In the genomic region with DNA sequence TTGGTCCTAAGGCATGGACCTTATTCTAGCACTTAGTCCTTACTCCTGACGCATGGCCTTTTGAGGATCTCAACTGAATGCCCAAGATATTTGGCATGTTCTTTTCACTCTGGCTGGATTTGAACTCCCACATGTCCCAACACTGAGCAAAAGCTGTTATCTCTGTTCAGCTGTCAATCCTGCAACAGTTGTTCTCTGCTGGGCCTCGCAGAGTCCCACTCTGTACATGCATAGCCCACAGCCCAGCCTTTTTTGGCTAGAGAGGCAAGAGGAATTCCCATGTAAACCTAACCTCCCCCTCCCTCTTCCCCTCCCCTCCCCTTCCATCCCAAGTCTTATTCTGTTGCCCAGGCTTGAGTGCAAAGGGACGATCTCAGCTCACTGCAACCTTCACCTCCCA, we compare ENCODE assay signal across 23 cellular contexts. TPM values are rescaled to one million over a fixed set of nuclear protein-coding genes. Genes with fewer than 3 reads are reported as not detected.
DNase-seq lines count a peak whose midpoint lies in the region; FAIRE-seq and TF ChIP-seq lines count a peak whose summit lies in the region.
"Had no signal": no experiment of that assay in that cellular context is flagged by ENCODE, and none has a peak within 500 bp of the region (broad histone marks: within the 10 kb centered on the region; RNA-seq: fewer than 3 reads in every experiment).

No MANE protein-coding gene starts in this region.

- no peak for TF ChIP-seq POLR2A in H1 (IDR thresholded peaks at IDR 0.05; ENCODE audit: control extremely low read depth in 1 of 2, low read depth in 2 of 2, low read length in 2 of 2)

- intact Hi-C loops in left ventricle myocardium inferior (cut with micrococcal nuclease), result no loop called here
- intact Hi-C loops in activated T-helper 1 cell treated with anti-CD3 and anti-CD28 coated beads, Interleukin-12 subunit alpha, Interleukin-12 subunit beta, Interleukin-2, Interleukin-4 antibody, amounts not matched to agents 30 ng/mL and 10 ng/mL and 1 ng/mL, durations not matched to agents 14 hours and 24 hours and 36 hours (cut with micrococcal nuclease), result no loop called here

- H2BK15ac ChIP-seq in H1 (ENCODE audit: low read length), result no peak overlapping the region

- TF ChIP-seq RAD21 in H1 (IDR thresholded peaks at IDR 0.05 in 1 of 2, conservative IDR thresholded peaks at IDR 0.05 in 1 of 2; ENCODE audit: low read depth in 2 of 2, low read length in 2 of 2), result no peak

- no peak overlapping the region for H2BK20ac ChIP-seq in H1 (ENCODE audit: low read length)

- no peaks in the 10 kb centered on the region for H3K9me3 ChIP-seq in H1 (ENCODE audit: insufficient read depth in 2 of 2, low read depth in 1 of 2, low read length in 1 of 2)
- no peaks in the 10 kb centered on the region for H3K9me3 ChIP-seq in left ventricle myocardium inferior (replicated peaks)
- H3K9me3 ChIP-seq: HAP-1 had no signal

- no peaks in the 10 kb centered on the region for H4K20me1 ChIP-seq in H1 (replicated peaks in 1 of 2; ENCODE audit: control insufficient read depth in 1 of 2, insufficient read depth in 2 of 2, low read length in 2 of 2)

- no peaks in the 10 kb centered on the region for H3K9me3 Mint-ChIP-seq in nephron progenitor cell
- H3K9me3 Mint-ChIP-seq in activated T-helper 1 cell treated with anti-CD3 and anti-CD28 coated beads, Interleukin-12 subunit alpha, Interleukin-12 subunit beta, Interleukin-2, Interleukin-4 antibody, amounts not matched to agents 30 ng/mL and 10 ng/mL and 1 ng/mL, durations not matched to agents 14 hours and 24 hours and 36 hours, result no peaks in the 10 kb centered on the region
- H3K9me3 Mint-ChIP-seq: CD8-positive, alpha-beta memory T cell had no signal

- no peak overlapping the region for H4K5ac ChIP-seq in H1 (ENCODE audit: insufficient read length, low read depth, low read length)

- H3K79me1 ChIP-seq in H1 (ENCODE audit: low read depth, low read length), result no peaks in the 10 kb centered on the region

- CTCF ChIA-PET in H1 (lab: Charles Lee; ENCODE audit: partially characterized antibody), result interaction anchor here (0.6 kb wide), 1 partner anchor 82 kb away, joined by 3 read pairs; no protein-coding TSS in a partner anchor

- no peaks in the 10 kb centered on the region for H3K4me1 Mint-ChIP-seq in nephron progenitor cell
- peaks cover 7% of the 10 kb centered on the region for H3K4me1 Mint-ChIP-seq in activated T-helper 1 cell treated with anti-CD3 and anti-CD28 coated beads, Interleukin-12 subunit alpha, Interleukin-12 subunit beta, Interleukin-2, Interleukin-4 antibody, amounts not matched to agents 30 ng/mL and 10 ng/mL and 1 ng/mL, durations not matched to agents 14 hours and 24 hours and 36 hours (ENCODE audit: low read depth)
- H3K4me1 Mint-ChIP-seq: CD8-positive, alpha-beta memory T cell had no signal

- no peaks in the 10 kb centered on the region for H3K23me2 ChIP-seq in H1 (ENCODE audit: low read depth, low read length)

- TF ChIP-seq EP300 in H1 (IDR thresholded peaks at IDR 0.05; ENCODE audit: borderline replicate concordance in 1 of 2, low read depth in 2 of 2, low read length in 2 of 2), result no peak

- no peak overlapping the region for H2AK5ac ChIP-seq in H1 (ENCODE audit: low read depth, low read length)

- H3K27me3 ChIP-seq in H1 (replicated peaks in 1 of 4; ENCODE audit: control insufficient read depth in 3 of 4, extremely low read depth in 1 of 4, insufficient read depth in 3 of 4, low read length in 3 of 4) (no peaks in the 10 kb centered on the region), left ventricle myocardium inferior (ENCODE audit: low read depth) (no peaks in the 10 kb centered on the region)

- H3K4me1 ChIP-seq in H1 (replicated peaks in 1 of 4; ENCODE audit: control insufficient read depth in 3 of 4, insufficient read depth in 4 of 4, low read length in 3 of 4) (no peaks in the 10 kb centered on the region), left ventricle myocardium inferior (no peaks in the 10 kb centered on the region)
- H3K4me1 ChIP-seq: HAP-1 had no signal

- H2BK12ac ChIP-seq in H1 (ENCODE audit: low read depth, low read length), result no peak overlapping the region

- H4K91ac ChIP-seq in H1 (replicated peaks; ENCODE audit: insufficient read length, low read length), result no peak overlapping the region

- no peak overlapping the region for H3K18ac ChIP-seq in H1 (ENCODE audit: extremely low read depth, low read length)

- peak overlapping the region; percentile 69 for H3K27ac Mint-ChIP-seq in nephron progenitor cell
- H3K27ac Mint-ChIP-seq in activated T-helper 1 cell treated with anti-CD3 and anti-CD28 coated beads, Interleukin-12 subunit alpha, Interleukin-12 subunit beta, Interleukin-2, Interleukin-4 antibody, amounts not matched to agents 30 ng/mL and 10 ng/mL and 1 ng/mL, durations not matched to agents 14 hours and 24 hours and 36 hours, result no peak overlapping the region

- H3K27ac ChIP-seq in H1 (ENCODE audit: low read depth, low read length) (no peak overlapping the region), left ventricle myocardium inferior (replicated peaks) (peak overlapping the region; percentile 69)
- H3K27ac ChIP-seq: C4-2B, RWPE1 had no signal

- peak; percentile 2 for DNase-seq in GM10266 (ENCODE audit: extremely low spot score)
- no peak for DNase-seq in H1 (ENCODE audit: low read depth in 1 of 2, low spot score in 2 of 2)
- no peak for DNase-seq in left ventricle myocardium inferior
- no peak for DNase-seq in nephron progenitor cell
- no peak for DNase-seq in cortex of kidney (lab: John Stamatoyannopoulos, UW)
- no peak for DNase-seq in activated CD8-positive, alpha-beta memory T cell treated with anti-CD3 and anti-CD28 coated beads, Interleukin-2, amount 50 U/mL, for 48 hours
- no peak for DNase-seq in activated T-helper 1 cell treated with anti-CD3 and anti-CD28 coated beads, Interleukin-12 subunit alpha, Interleukin-12 subunit beta, Interleukin-2, Interleukin-4 antibody, amounts not matched to agents 30 ng/mL and 10 ng/mL and 1 ng/mL, durations not matched to agents 14 hours and 24 hours and 36 hours (ENCODE audit: low spot score)
- DNase-seq: AML-193; Calu3; CD8-positive, alpha-beta memory T cell; DMS153; KG1; NCI-H1105; NCI-H146; NCI-H2029 treated with DMSO at 0.1 percent for 48 hours; NCI-H345; NCI-H524; NCI-H774; NK-92 treated with Interleukin-12 subunit alpha and Interleukin-12 subunit beta, amount 100 ng/mL, for 24 hours had no signal

- no peak overlapping the region for H3K4me3 Mint-ChIP-seq in nephron progenitor cell
- H3K4me3 Mint-ChIP-seq in activated T-helper 1 cell treated with anti-CD3 and anti-CD28 coated beads, Interleukin-12 subunit alpha, Interleukin-12 subunit beta, Interleukin-2, Interleukin-4 antibody, amounts not matched to agents 30 ng/mL and 10 ng/mL and 1 ng/mL, durations not matched to agents 14 hours and 24 hours and 36 hours, result no peak overlapping the region
- H3K4me3 Mint-ChIP-seq: CD8-positive, alpha-beta memory T cell had no signal

- no peak overlapping the region for H2AFZ ChIP-seq in H1 (ENCODE audit: low read length)

- H3K56ac ChIP-seq in H1 (replicated peaks; ENCODE audit: insufficient read length, low read depth, low read length), result no peak overlapping the region

- H3K23ac ChIP-seq in H1 (ENCODE audit: insufficient read length), result no peak overlapping the region

- H3K4ac ChIP-seq in H1 (replicated peaks; ENCODE audit: insufficient read length, low read depth, low read length), result no peak overlapping the region

- H3K14ac ChIP-seq in H1 (ENCODE audit: insufficient read length), result no peak overlapping the region

- no peak for TF ChIP-seq CTCF in GM10266 (IDR thresholded peaks at IDR 0.05; ENCODE audit: control insufficient read depth, insufficient read depth, low read depth, missing control alignments)
- no peak for TF ChIP-seq CTCF in H1 (IDR thresholded peaks at IDR 0.05; ENCODE audit: control extremely low read depth in 1 of 3, insufficient read depth in 1 of 3, low read depth in 1 of 3, low read length in 3 of 3)
- no peak for TF ChIP-seq CTCF in left ventricle myocardium inferior (IDR thresholded peaks at IDR 0.05; ENCODE audit: borderline replicate concordance)
- no peak for TF ChIP-seq CTCF in nephron progenitor cell (IDR thresholded peaks at IDR 0.05)

- no peaks in the 10 kb centered on the region for H3K36me3 Mint-ChIP-seq in nephron progenitor cell (ENCODE audit: low read depth)
- H3K36me3 Mint-ChIP-seq in activated T-helper 1 cell treated with anti-CD3 and anti-CD28 coated beads, Interleukin-12 subunit alpha, Interleukin-12 subunit beta, Interleukin-2, Interleukin-4 antibody, amounts not matched to agents 30 ng/mL and 10 ng/mL and 1 ng/mL, durations not matched to agents 14 hours and 24 hours and 36 hours (ENCODE audit: low read depth), result no peaks in the 10 kb centered on the region
- H3K36me3 Mint-ChIP-seq: CD8-positive, alpha-beta memory T cell had no signal

- peak overlapping the region; percentile 15 for H2BK120ac ChIP-seq in H1 (replicated peaks; ENCODE audit: low read depth, low read length)

- H4K8ac ChIP-seq in H1 (ENCODE audit: extremely low read depth, insufficient read depth, low read length), result no peak overlapping the region

- H3K79me2 ChIP-seq in H1 (ENCODE audit: control insufficient read depth in 1 of 2, insufficient read depth in 2 of 2, low read length in 2 of 2), result no peaks in the 10 kb centered on the region

- no peak overlapping the region for H3K4me2 ChIP-seq in H1 (ENCODE audit: insufficient read depth in 1 of 2, low read depth in 2 of 2, low read length in 2 of 2)

- H3K36me3 ChIP-seq in H1 (ENCODE audit: control insufficient read depth in 2 of 4, insufficient read depth in 4 of 4, low read length in 3 of 4) (no peaks in the 10 kb centered on the region), left ventricle myocardium inferior (no peaks in the 10 kb centered on the region)
- H3K36me3 ChIP-seq: HAP-1 had no signal

- H3K4me3 ChIP-seq in H1 (ENCODE audit: extremely low read depth in 1 of 4, insufficient read depth in 2 of 4, low read depth in 3 of 4, low read length in 4 of 4) (no peak overlapping the region), left ventricle myocardium inferior (no peak overlapping the region)
- H3K4me3 ChIP-seq: HAP-1 had no signal

- POLR2A ChIA-PET in H1 (lab: Charles Lee; ENCODE audit: partially characterized antibody), result interaction anchor here (1.5 kb wide), 2 partner anchors 9 to 30 kb away, joined by 4 to 5 read pairs; no protein-coding TSS in a partner anchor

- 88% methylated on average over 3 of the region's 3 CpGs; no CpG with 5 or more reads in 1 of the 2 experiments for WGBS in H1 (ENCODE audit: extremely low coverage in 1 of 2, insufficient coverage in 1 of 2, insufficient read length in 1 of 2, insufficient replicate concordance in 2 of 2, low coverage in 1 of 2, low lambda C conversion rate in 2 of 2, missing lambda C conversion rate in 1 of 2), 2 experiments

- no peak overlapping the region for H3K9ac ChIP-seq in H1 (replicated peaks in 1 of 4; ENCODE audit: extremely low read depth in 1 of 4, low read depth in 3 of 4, low read length in 3 of 4)

- peaks cover 16% of the 10 kb centered on the region for H3K27me3 Mint-ChIP-seq in nephron progenitor cell (ENCODE audit: low read depth, poor library complexity)
- peaks cover 5% of the 10 kb centered on the region for H3K27me3 Mint-ChIP-seq in activated T-helper 1 cell treated with anti-CD3 and anti-CD28 coated beads, Interleukin-12 subunit alpha, Interleukin-12 subunit beta, Interleukin-2, Interleukin-4 antibody, amounts not matched to agents 30 ng/mL and 10 ng/mL and 1 ng/mL, durations not matched to agents 14 hours and 24 hours and 36 hours (ENCODE audit: insufficient read depth)

- FAIRE-seq in H1 (lab: Jason Lieb, UNC), result no peak
- FAIRE-seq: GM12892 had no signal

- H2BK5ac ChIP-seq in H1 (ENCODE audit: low read depth, low read length), result no peak overlapping the region

RNA-seq across cellular contexts. Expression of a gene that starts 21.8 kb away (rescaled TPM):
- total RNA-seq in H1 (2021; fragmentation: NEBNext Ultra II Directional; extraction: Animal tissue kit (Norgen Biotek cat#: 25700)), result 70.8 and 81.9 TPM in 2 replicates
- polyA plus RNA-seq in H1 (2011; rRNA removed), result 27.2 and 45.3 TPM in 2 replicates
- polyA plus RNA-seq in H1 (2011; cell fraction: cytosol; rRNA removed), result 69.1 TPM
- polyA plus RNA-seq in H1 (2011; cell fraction: nucleus; rRNA removed), result 20.8 TPM
- 91.7 to 120 TPM (median 96.6 TPM) in 4 replicates for polyA plus RNA-seq in H1 (2012, experiment 1 of 2)
- polyA plus RNA-seq in H1 (2012, experiment 2 of 2), result 27.6 TPM
- polyA plus RNA-seq in H1 (2013, experiment 1 of 2), result 51.1 TPM
- 55.9 TPM for polyA plus RNA-seq in H1 (2013, experiment 2 of 2)
- 79.6 and 83.0 TPM in 2 replicates for polyA minus RNA-seq in H1 (2011; rRNA and poly(A)+ RNA removed)
- 58.8 TPM for polyA minus RNA-seq in H1 (2011; cell fraction: cytosol; rRNA and poly(A)+ RNA removed)
- polyA minus RNA-seq in H1 (2011; cell fraction: nucleus; rRNA and poly(A)+ RNA removed), result 39.2 TPM
- 58.0 TPM for total RNA-seq in left ventricle myocardium inferior
- 113 and 125 TPM in 2 replicates for total RNA-seq in activated T-helper 1 cell treated with anti-CD3 and anti-CD28 coated beads, Interleukin-12 subunit alpha, Interleukin-12 subunit beta, Interleukin-2, Interleukin-4 antibody, amounts not matched to agents 30 ng/mL and 10 ng/mL and 1 ng/mL, durations not matched to agents 14 hours and 24 hours and 36 hours

RNA-seq across cellular contexts. Expression of a gene that starts 31.5 kb away (rescaled TPM):
- total RNA-seq in H1 (2021; fragmentation: NEBNext Ultra II Directional; extraction: Animal tissue kit (Norgen Biotek cat#: 25700)), result 70.8 and 70.9 TPM in 2 replicates
- polyA plus RNA-seq in H1 (2011; rRNA removed), result 62.1 and 77.5 TPM in 2 replicates
- 58.1 TPM for polyA plus RNA-seq in H1 (2011; cell fraction: cytosol; rRNA removed)
- 111 TPM for polyA plus RNA-seq in H1 (2011; cell fraction: nucleus; rRNA removed)
- polyA plus RNA-seq in H1 (2012, experiment 1 of 2), result 60.7 to 70.0 TPM (median 64.4 TPM) in 4 replicates
- 76.3 TPM for polyA plus RNA-seq in H1 (2012, experiment 2 of 2)
- polyA plus RNA-seq in H1 (2013, experiment 1 of 2), result 36.5 TPM
- polyA plus RNA-seq in H1 (2013, experiment 2 of 2), result 33.9 TPM
- 78.5 and 89.3 TPM in 2 replicates for polyA minus RNA-seq in H1 (2011; rRNA and poly(A)+ RNA removed)
- polyA minus RNA-seq in H1 (2011; cell fraction: cytosol; rRNA and poly(A)+ RNA removed), result 69.9 TPM
- polyA minus RNA-seq in H1 (2011; cell fraction: nucleus; rRNA and poly(A)+ RNA removed), result 74.8 TPM
- total RNA-seq in left ventricle myocardium inferior, result 13.2 TPM
- 29.5 and 31.5 TPM in 2 replicates for total RNA-seq in activated T-helper 1 cell treated with anti-CD3 and anti-CD28 coated beads, Interleukin-12 subunit alpha, Interleukin-12 subunit beta, Interleukin-2, Interleukin-4 antibody, amounts not matched to agents 30 ng/mL and 10 ng/mL and 1 ng/mL, durations not matched to agents 14 hours and 24 hours and 36 hours
